Comparison of ENCODE assay signal across 3 cellular contexts in the genomic region with DNA sequence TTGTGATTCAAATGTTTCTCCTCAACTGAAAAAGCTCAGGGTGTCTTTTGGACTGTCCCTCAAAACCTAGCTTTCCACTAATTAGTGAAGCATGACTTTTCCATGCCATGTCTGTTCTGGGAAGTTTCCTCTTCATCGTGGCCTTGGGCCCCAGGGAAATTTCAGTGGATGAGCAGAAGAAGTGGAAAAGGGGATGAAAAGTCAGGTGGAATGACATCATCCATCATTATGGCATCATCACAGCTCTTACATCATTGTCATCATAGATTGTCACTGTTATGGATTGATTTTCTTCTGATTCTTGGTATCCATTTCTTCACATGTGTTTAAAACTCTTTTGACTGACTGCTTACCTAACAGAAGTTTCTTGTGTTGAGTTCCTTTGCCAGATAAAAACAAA.
TF ChIP-seq lines count a peak whose summit lies in the region.

No MANE protein-coding gene starts in this region.

TF ChIP-seq in HEK293, 187 proteins besides CTCF, POLR2A, EP300 and RAD21 (continues in another document):
- TF ChIP-seq, protein P1, sequence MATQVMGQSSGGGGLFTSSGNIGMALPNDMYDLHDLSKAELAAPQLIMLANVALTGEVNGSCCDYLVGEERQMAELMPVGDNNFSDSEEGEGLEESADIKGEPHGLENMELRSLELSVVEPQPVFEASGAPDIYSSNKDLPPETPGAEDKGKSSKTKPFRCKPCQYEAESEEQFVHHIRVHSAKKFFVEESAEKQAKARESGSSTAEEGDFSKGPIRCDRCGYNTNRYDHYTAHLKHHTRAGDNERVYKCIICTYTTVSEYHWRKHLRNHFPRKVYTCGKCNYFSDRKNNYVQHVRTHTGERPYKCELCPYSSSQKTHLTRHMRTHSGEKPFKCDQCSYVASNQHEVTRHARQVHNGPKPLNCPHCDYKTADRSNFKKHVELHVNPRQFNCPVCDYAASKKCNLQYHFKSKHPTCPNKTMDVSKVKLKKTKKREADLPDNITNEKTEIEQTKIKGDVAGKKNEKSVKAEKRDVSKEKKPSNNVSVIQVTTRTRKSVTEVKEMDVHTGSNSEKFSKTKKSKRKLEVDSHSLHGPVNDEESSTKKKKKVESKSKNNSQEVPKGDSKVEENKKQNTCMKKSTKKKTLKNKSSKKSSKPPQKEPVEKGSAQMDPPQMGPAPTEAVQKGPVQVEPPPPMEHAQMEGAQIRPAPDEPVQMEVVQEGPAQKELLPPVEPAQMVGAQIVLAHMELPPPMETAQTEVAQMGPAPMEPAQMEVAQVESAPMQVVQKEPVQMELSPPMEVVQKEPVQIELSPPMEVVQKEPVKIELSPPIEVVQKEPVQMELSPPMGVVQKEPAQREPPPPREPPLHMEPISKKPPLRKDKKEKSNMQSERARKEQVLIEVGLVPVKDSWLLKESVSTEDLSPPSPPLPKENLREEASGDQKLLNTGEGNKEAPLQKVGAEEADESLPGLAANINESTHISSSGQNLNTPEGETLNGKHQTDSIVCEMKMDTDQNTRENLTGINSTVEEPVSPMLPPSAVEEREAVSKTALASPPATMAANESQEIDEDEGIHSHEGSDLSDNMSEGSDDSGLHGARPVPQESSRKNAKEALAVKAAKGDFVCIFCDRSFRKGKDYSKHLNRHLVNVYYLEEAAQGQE (tag by site-specific recombination; IDR thresholded peaks at IDR 0.05): no peak
- TF ChIP-seq, protein P2, sequence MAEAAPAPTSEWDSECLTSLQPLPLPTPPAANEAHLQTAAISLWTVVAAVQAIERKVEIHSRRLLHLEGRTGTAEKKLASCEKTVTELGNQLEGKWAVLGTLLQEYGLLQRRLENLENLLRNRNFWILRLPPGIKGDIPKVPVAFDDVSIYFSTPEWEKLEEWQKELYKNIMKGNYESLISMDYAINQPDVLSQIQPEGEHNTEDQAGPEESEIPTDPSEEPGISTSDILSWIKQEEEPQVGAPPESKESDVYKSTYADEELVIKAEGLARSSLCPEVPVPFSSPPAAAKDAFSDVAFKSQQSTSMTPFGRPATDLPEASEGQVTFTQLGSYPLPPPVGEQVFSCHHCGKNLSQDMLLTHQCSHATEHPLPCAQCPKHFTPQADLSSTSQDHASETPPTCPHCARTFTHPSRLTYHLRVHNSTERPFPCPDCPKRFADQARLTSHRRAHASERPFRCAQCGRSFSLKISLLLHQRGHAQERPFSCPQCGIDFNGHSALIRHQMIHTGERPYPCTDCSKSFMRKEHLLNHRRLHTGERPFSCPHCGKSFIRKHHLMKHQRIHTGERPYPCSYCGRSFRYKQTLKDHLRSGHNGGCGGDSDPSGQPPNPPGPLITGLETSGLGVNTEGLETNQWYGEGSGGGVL (tag by site-specific recombination; IDR thresholded peaks at IDR 0.05): peak; percentile 30; the same call in 1 of the 2 replicates
- TF ChIP-seq ZBTB21 (tag by site-specific recombination; IDR thresholded peaks at IDR 0.05): peak; percentile 93
- no peak for TF ChIP-seq KLF8 (tag by site-specific recombination; IDR thresholded peaks at IDR 0.05)
- TF ChIP-seq, protein P3, sequence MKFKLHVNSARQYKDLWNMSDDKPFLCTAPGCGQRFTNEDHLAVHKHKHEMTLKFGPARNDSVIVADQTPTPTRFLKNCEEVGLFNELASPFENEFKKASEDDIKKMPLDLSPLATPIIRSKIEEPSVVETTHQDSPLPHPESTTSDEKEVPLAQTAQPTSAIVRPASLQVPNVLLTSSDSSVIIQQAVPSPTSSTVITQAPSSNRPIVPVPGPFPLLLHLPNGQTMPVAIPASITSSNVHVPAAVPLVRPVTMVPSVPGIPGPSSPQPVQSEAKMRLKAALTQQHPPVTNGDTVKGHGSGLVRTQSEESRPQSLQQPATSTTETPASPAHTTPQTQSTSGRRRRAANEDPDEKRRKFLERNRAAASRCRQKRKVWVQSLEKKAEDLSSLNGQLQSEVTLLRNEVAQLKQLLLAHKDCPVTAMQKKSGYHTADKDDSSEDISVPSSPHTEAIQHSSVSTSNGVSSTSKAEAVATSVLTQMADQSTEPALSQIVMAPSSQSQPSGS (tag by site-specific recombination; IDR thresholded peaks at IDR 0.05; ENCODE audit: low read depth): peak; percentile 83

TF ChIP-seq in GM12878, 131 proteins besides CTCF, POLR2A, EP300 and RAD21:
- TF ChIP-seq CHD2 (IDR thresholded peaks at IDR 0.05; ENCODE audit: borderline replicate concordance, low read depth, low read length): no peak
- TF ChIP-seq, protein P4, sequence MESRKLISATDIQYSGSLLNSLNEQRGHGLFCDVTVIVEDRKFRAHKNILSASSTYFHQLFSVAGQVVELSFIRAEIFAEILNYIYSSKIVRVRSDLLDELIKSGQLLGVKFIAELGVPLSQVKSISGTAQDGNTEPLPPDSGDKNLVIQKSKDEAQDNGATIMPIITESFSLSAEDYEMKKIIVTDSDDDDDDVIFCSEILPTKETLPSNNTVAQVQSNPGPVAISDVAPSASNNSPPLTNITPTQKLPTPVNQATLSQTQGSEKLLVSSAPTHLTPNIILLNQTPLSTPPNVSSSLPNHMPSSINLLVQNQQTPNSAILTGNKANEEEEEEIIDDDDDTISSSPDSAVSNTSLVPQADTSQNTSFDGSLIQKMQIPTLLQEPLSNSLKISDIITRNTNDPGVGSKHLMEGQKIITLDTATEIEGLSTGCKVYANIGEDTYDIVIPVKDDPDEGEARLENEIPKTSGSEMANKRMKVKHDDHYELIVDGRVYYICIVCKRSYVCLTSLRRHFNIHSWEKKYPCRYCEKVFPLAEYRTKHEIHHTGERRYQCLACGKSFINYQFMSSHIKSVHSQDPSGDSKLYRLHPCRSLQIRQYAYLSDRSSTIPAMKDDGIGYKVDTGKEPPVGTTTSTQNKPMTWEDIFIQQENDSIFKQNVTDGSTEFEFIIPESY (IDR thresholded peaks at IDR 0.05): no peak
- TF ChIP-seq MYC (IDR thresholded peaks at IDR 0.05; ENCODE audit: insufficient read depth, insufficient read length, insufficient replicate concordance, low read length, severe bottlenecking): no peak
- 0 out of 2 replicates have a peak, but pooled peaks have one; percentile 23 for TF ChIP-seq CREB1 (IDR thresholded peaks at IDR 0.05; ENCODE audit: low read depth)
- TF ChIP-seq ATF7 (IDR thresholded peaks at IDR 0.05; ENCODE audit: low read depth): peak; percentile 30; the same call in 1 of the 2 replicates
- TF ChIP-seq TCF12 (IDR thresholded peaks at IDR 0.05; ENCODE audit: low read depth, low read length): no peak
- no peak for TF ChIP-seq CREM (IDR thresholded peaks at IDR 0.05; ENCODE audit: low read depth)
TF ChIP-seq in GM12878: peak in this region for 2.

TF ChIP-seq in endothelial cell of umbilical vein, 7 proteins besides CTCF, POLR2A, EP300 and RAD21:
- no peak for TF ChIP-seq GATA2 (IDR thresholded peaks at IDR 0.05; ENCODE audit: insufficient read depth, insufficient read length, low read depth, low read length)
- TF ChIP-seq FOS (IDR thresholded peaks at IDR 0.05; ENCODE audit: borderline replicate concordance, insufficient read depth, low read length): no peak
- TF ChIP-seq JUN (IDR thresholded peaks at IDR 0.05; ENCODE audit: borderline replicate concordance, insufficient read depth, insufficient read length, low read depth): peak; percentile 35
- TF ChIP-seq EZH2 (IDR thresholded peaks at IDR 0.05; ENCODE audit: borderline replicate concordance, low read depth, low read length, severe bottlenecking): no peak
- no peak for TF ChIP-seq POLR2AphosphoS5 (IDR thresholded peaks at IDR 0.05; ENCODE audit: insufficient read depth, low read depth, low read length)
- TF ChIP-seq MYC (IDR thresholded peaks at IDR 0.05; ENCODE audit: low read depth, low read length): no peak
TF ChIP-seq in endothelial cell of umbilical vein: peak in this region for 1.
